2 cellular contexts compared by ENCODE assay signal in genomic region chr11:64933213-64933934, GRCh38.
A peak's percentile ranks its signal among the peaks of the same experiment; 100 is the strongest.
TF ChIP-seq lines count a peak whose summit lies in the region.

No MANE protein-coding gene starts in this region.

TF ChIP-seq in HEK293, 187 proteins besides CTCF, POLR2A, EP300 and RAD21:
- TF ChIP-seq ZNF174 (tag by site-specific recombination; IDR thresholded peaks at IDR 0.05) (no peak), GLIS2 (tag by site-specific recombination; IDR thresholded peaks at IDR 0.05) (peak; percentile 60; the same call in 1 of the 2 replicates), ZNF558 (tag by site-specific recombination; IDR thresholded peaks at IDR 0.05) (no peak), SETDB1 (IDR thresholded peaks at IDR 0.05; ENCODE audit: insufficient read length, low read length) (no peak), ZNF335 (tag by site-specific recombination; conservative IDR thresholded peaks at IDR 0.05) (no peak), ZBTB21 (tag by site-specific recombination; IDR thresholded peaks at IDR 0.05) (no peak), BCL11B (tag by site-specific recombination; IDR thresholded peaks at IDR 0.05; ENCODE audit: low read depth) (no peak), ZIC2 (tag by site-specific recombination; IDR thresholded peaks at IDR 0.05) (peak; percentile 77), ZNF274 (IDR thresholded peaks at IDR 0.05; ENCODE audit: low read length) (no peak), ZNF274 (tag by site-specific recombination; IDR thresholded peaks at IDR 0.05; ENCODE audit: borderline replicate concordance) (no peak), ZNF114 (tag by site-specific recombination; IDR thresholded peaks at IDR 0.05) (no peak), ZNF292 (tag by site-specific recombination; IDR thresholded peaks at IDR 0.05; ENCODE audit: borderline replicate concordance, low read depth) (no peak), ZNF530 (tag by site-specific recombination; IDR thresholded peaks at IDR 0.05; ENCODE audit: low read depth) (no peak), MZF1 (tag by site-specific recombination; IDR thresholded peaks at IDR 0.05; ENCODE audit: borderline replicate concordance) (no peak), RBAK (tag by site-specific recombination; IDR thresholded peaks at IDR 0.05) (no peak), ZBTB1 (tag by site-specific recombination; IDR thresholded peaks at IDR 0.05) (no peak), ZNF391 (tag by site-specific recombination; IDR thresholded peaks at IDR 0.05; ENCODE audit: borderline replicate concordance, low read depth) (no peak), PRDM6 (tag by site-specific recombination; IDR thresholded peaks at IDR 0.05) (no peak), KLF8 (tag by site-specific recombination; IDR thresholded peaks at IDR 0.05) (no peak), ZNF791 (tag by site-specific recombination; IDR thresholded peaks at IDR 0.05) (no peak), ZNF239 (tag by site-specific recombination; IDR thresholded peaks at IDR 0.05) (no peak), ZNF19 (tag by site-specific recombination; IDR thresholded peaks at IDR 0.05; ENCODE audit: low read depth) (no peak), ZNF600 (tag by site-specific recombination; IDR thresholded peaks at IDR 0.05) (peak; percentile 83), GLIS1 (tag by site-specific recombination; IDR thresholded peaks at IDR 0.05) (peak; percentile 91), OSR2 (tag by site-specific recombination; IDR thresholded peaks at IDR 0.05) (peak; percentile 86), ZNF792 (tag by site-specific recombination; IDR thresholded peaks at IDR 0.05) (no peak), ZNF302 (tag by site-specific recombination; IDR thresholded peaks at IDR 0.05; ENCODE audit: low read depth) (no peak), ZNF248 (tag by site-specific recombination; IDR thresholded peaks at IDR 0.05) (no peak), ZNF623 (tag by site-specific recombination; IDR thresholded peaks at IDR 0.05) (no peak), ZNF132 (tag by site-specific recombination; IDR thresholded peaks at IDR 0.05; ENCODE audit: borderline replicate concordance) (no peak), ZNF747 (tag by site-specific recombination; IDR thresholded peaks at IDR 0.05) (no peak), WT1 (tag by site-specific recombination; IDR thresholded peaks at IDR 0.05) (no peak), ZNF223 (tag by site-specific recombination; IDR thresholded peaks at IDR 0.05) (no peak), ZBTB48 (tag by site-specific recombination; IDR thresholded peaks at IDR 0.05) (no peak)

TF ChIP-seq in K562, 482 proteins besides CTCF, POLR2A, EP300 and RAD21:
- no peak for TF ChIP-seq BRF1 (IDR thresholded peaks at IDR 0.05; ENCODE audit: borderline replicate concordance, extremely low read depth, insufficient read length)
- no peak for TF ChIP-seq C11orf30 (IDR thresholded peaks at IDR 0.05; ENCODE audit: low read depth)
- no peak for TF ChIP-seq SNIP1 (IDR thresholded peaks at IDR 0.05; ENCODE audit: low read depth)
- TF ChIP-seq DMBX1 (CRISPR knock-in tag; IDR thresholded peaks at IDR 0.05; ENCODE audit: borderline replicate concordance) = no peak
- no peak for TF ChIP-seq NFIX (CRISPR knock-in tag; IDR thresholded peaks at IDR 0.05; ENCODE audit: low read depth)
- TF ChIP-seq ZNF79 (CRISPR knock-in tag; IDR thresholded peaks at IDR 0.05; ENCODE audit: low read depth) = no peak
- no peak for TF ChIP-seq ZBTB1 (CRISPR knock-in tag; IDR thresholded peaks at IDR 0.05; ENCODE audit: borderline replicate concordance, low read depth)
- no peak for TF ChIP-seq ZNF143 (CRISPR knock-in tag; IDR thresholded peaks at IDR 0.05)
- TF ChIP-seq ZNF354B (CRISPR knock-in tag; IDR thresholded peaks at IDR 0.05) = no peak
- TF ChIP-seq KDM2B (CRISPR knock-in tag; IDR thresholded peaks at IDR 0.05) = no peak
- no peak for TF ChIP-seq ZNF561 (CRISPR knock-in tag; conservative IDR thresholded peaks at IDR 0.05)
- no peak for TF ChIP-seq GABPB2 (CRISPR knock-in tag; conservative IDR thresholded peaks at IDR 0.05)
